ENCODE assay signal across 9 cellular contexts in genomic region chr1:226463925-226464598, GRCh38.
"Had no signal": no experiment of that assay in that cellular context is flagged by ENCODE, and none has a peak within 500 bp of the region (broad histone marks: within the 10 kb centered on the region; RNA-seq: fewer than 3 reads in every experiment).

No MANE protein-coding gene starts in this region.

- H3K27ac ChIP-seq: GM23248, HL-60 had no signal

- H3K9me3 ChIP-seq: HAP-1 had no signal

- H3K4me3 ChIP-seq: GM23248, HAP-1, K562 had no signal

- H3K4me1 ChIP-seq: HAP-1 had no signal

- H3K36me3 ChIP-seq: HAP-1 had no signal

- H3K9ac ChIP-seq: GM23248 had no signal

- DNase-seq: GM23248, GOT3, H7, IMR-90, KG1 had no signal

- ATAC-seq: HCT116, K562 had no signal

- FAIRE-seq: K562 had no signal
